ENCODE assay signal across 8 cellular contexts in genomic region chr12:42421844-42422779, GRCh38.
A peak's percentile ranks its signal among the peaks of the same experiment; 100 is the strongest.
DNase-seq lines count a peak whose midpoint lies in the region; FAIRE-seq and TF ChIP-seq lines count a peak whose summit lies in the region.

No MANE protein-coding gene starts in this region.

- FAIRE-seq in islet of Langerhans (lab: Jason Lieb, UNC) = peak; percentile 55

- no peaks in the 10 kb centered on the region for H3K27me3 ChIP-seq in GM23248 (replicated peaks; ENCODE audit: insufficient read depth)

- H3K4me2 ChIP-seq in GM23248 (ENCODE audit: unreplicated experiment) = no peak overlapping the region

- no peaks in the 10 kb centered on the region for H3K36me3 ChIP-seq in GM23248 (ENCODE audit: low read depth)

- no peaks in the 10 kb centered on the region for H3K9me2 ChIP-seq in GM23248 (ENCODE audit: insufficient read depth)

- in situ Hi-C loops in GM13977 (cut with MboI; ENCODE audit: low pct_unique_long_range_greater_than_20kb, low sequenced_read_pairs, unreplicated experiment) = no loop called here
- in situ Hi-C loops in GM23248 (cut with MboI) = no loop called here

- H3K79me2 ChIP-seq in GM23248 (ENCODE audit: insufficient read depth) = no peaks in the 10 kb centered on the region

- peak; percentile 58 for DNase-seq in GM13977 (ENCODE audit: low spot score)
- peak; percentile 70 for DNase-seq in GM23248
- DNase-seq in MV-4-11 (lab: John Stamatoyannopoulos, UW) = peak; percentile 23
- DNase-seq in HuH-7 (ENCODE audit: low spot score) = no peak
- no peak for DNase-seq in mesenteric fat pad (ENCODE audit: low spot score)
- no peak for DNase-seq in NCI-H345 (lab: John Stamatoyannopoulos, UW)
- DNase-seq in NCI-H69 (lab: John Stamatoyannopoulos, UW) = no peak

- H3K4me3 ChIP-seq in GM23248 = no peak overlapping the region

- H3K9me3 ChIP-seq in GM23248 (ENCODE audit: low read depth) = no peaks in the 10 kb centered on the region

- no peaks in the 10 kb centered on the region for H4K20me1 ChIP-seq in GM23248 (ENCODE audit: insufficient read depth)

- H2AFZ ChIP-seq in GM23248 = no peak overlapping the region

- H3K9ac ChIP-seq in GM23248 = no peak overlapping the region

- WGBS in GM23248 (ENCODE audit: low coverage in 1 of 2, low lambda C conversion rate in 2 of 2, missing lambda C conversion rate in 2 of 2), 2 experiments = 93 to 95% methylated on average over 3 of the region's 3 CpGs

- H3K27ac ChIP-seq in GM23248 = peak overlapping the region; percentile 51

- peaks cover 10% of the 10 kb centered on the region; the same call in 1 of the 2 replicates for H3F3A ChIP-seq in GM23248 (ENCODE audit: insufficient read depth)

- H3K4me1 ChIP-seq in GM23248 (ENCODE audit: insufficient read depth) = peaks cover 26% of the 10 kb centered on the region

- TF ChIP-seq CTCF in GM13977 (IDR thresholded peaks at IDR 0.05; ENCODE audit: extremely low read depth, insufficient read depth, missing control alignments) = no peak

Comparison
In these comparisons a context has a peak if more than half of its experiments do, and no peak if none do; other contexts are left out.
1. DNase-seq: peak in GM13977 (single experiment), GM23248 (single experiment) and MV-4-11 (single experiment); none in HuH-7 (single experiment), mesenteric fat pad (single experiment), NCI-H345 (single experiment) and NCI-H69 (single experiment).